ENCODE assay signal across 24 cellular contexts in the genomic region with DNA sequence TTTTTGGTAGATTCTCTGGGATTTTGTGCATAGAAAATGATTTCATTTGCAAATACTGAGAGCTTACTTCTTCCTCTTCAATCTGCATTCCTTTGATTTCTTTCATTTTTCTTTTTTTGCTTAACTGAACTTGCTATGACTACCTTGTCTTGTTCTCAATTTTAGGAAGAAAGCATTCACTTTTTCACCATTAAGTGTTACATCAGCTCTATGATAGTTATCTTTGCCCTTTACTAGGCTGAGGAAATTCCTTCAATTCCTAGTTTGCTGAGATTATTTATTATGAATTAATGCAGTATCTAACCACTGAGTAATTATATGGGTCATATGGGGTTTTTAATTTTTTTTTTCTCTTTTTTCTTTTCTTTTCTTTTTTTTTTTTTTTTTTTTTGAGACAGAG.
DNase-seq lines count a peak whose midpoint lies in the region; ATAC-seq, FAIRE-seq and TF ChIP-seq lines count a peak whose summit lies in the region.
"Had no signal": no experiment of that assay in that cellular context is flagged by ENCODE, and none has a peak within 500 bp of the region (broad histone marks: within the 10 kb centered on the region; RNA-seq: fewer than 3 reads in every experiment).

No MANE protein-coding gene starts in this region.

- no peak for TF ChIP-seq EP300 in K562 (IDR thresholded peaks at IDR 0.05; ENCODE audit: low read length)

- no peak for TF ChIP-seq CTCF in AG10803 (conservative IDR thresholded peaks at IDR 0.05; ENCODE audit: low read length)
- no peak for TF ChIP-seq CTCF in Panc1 (IDR thresholded peaks at IDR 0.05)
- no peak for TF ChIP-seq CTCF in K562 (IDR thresholded peaks at IDR 0.05 in 2 of 3, conservative IDR thresholded peaks at IDR 0.05 in 1 of 3; ENCODE audit: insufficient read depth in 2 of 3, low read depth in 1 of 3, low read length in 3 of 3)

- intact Hi-C loops in Panc1 (cut with micrococcal nuclease; ENCODE audit: unreplicated experiment) = no loop called here
- intact Hi-C loops in K562 (cut with micrococcal nuclease) = no loop called here

- DNase-seq in AG10803 (ENCODE audit: low read depth) (peak; percentile 17), Panc1 (ENCODE audit: low read depth, low spot score) (no peak), K562 (ENCODE audit: extremely low read depth in 1 of 4, low spot score in 3 of 4) (no peak), anterior cingulate cortex (lab: John Stamatoyannopoulos, UW) (no peak)
- DNase-seq: BE2C; C1 segment of cervical spinal cord; CD4-positive, alpha-beta memory T cell; CD4-positive, CD25-positive, alpha-beta regulatory T cell; CD8-positive, alpha-beta memory T cell; COR-L47; DMS 273 treated with DMSO at 0.1 percent for 48 hours; DMS153; DMS53; DMS79 treated with DMSO at 0.1 percent for 48 hours; EL; GDM1 had no signal

- H3K4me2 ChIP-seq in K562 (ENCODE audit: insufficient read depth, low read length) = no peak overlapping the region
- H3K4me2 ChIP-seq: A549, BLaER1 had no signal

- no peaks in the 10 kb centered on the region for H4K20me1 ChIP-seq in K562 (replicated peaks; ENCODE audit: control insufficient read depth, insufficient read depth, low read length)
- H4K20me1 ChIP-seq: BLaER1 had no signal

- peak; percentile 19 for FAIRE-seq in K562 (lab: Jason Lieb, UNC)
- FAIRE-seq: GM12878, GM12892, GM18507 had no signal

- no peaks in the 10 kb centered on the region for H3K27me3 ChIP-seq in Panc1 (ENCODE audit: control insufficient read depth, insufficient read depth, low read length)
- no peaks in the 10 kb centered on the region for H3K27me3 ChIP-seq in K562 (ENCODE audit: control insufficient read depth in 2 of 2, insufficient read depth in 2 of 2, low read length in 2 of 2)
- H3K27me3 ChIP-seq: BE2C, BLaER1 had no signal

- H3K27ac ChIP-seq in Panc1 (ENCODE audit: low read length) (no peak overlapping the region), K562 (ENCODE audit: extremely low read depth, low read depth, low read length) (no peak overlapping the region)
- H3K27ac ChIP-seq: 22Rv1, A549, BLaER1 had no signal

- no peaks in the 10 kb centered on the region for H3K4me1 ChIP-seq in Panc1 (ENCODE audit: control insufficient read depth, insufficient read depth, low read length)
- no peaks in the 10 kb centered on the region for H3K4me1 ChIP-seq in K562 (replicated peaks in 1 of 2; ENCODE audit: control insufficient read depth in 2 of 2, insufficient read depth in 2 of 2, low read length in 2 of 2)
- H3K4me1 ChIP-seq: A549, BE2C, BLaER1 had no signal

- no peak for TF ChIP-seq POLR2A in K562 (conservative IDR thresholded peaks at IDR 0.05)

- H3K9me3 ChIP-seq in Panc1 (ENCODE audit: control insufficient read depth, insufficient read depth, low read depth, low read length) = no peaks in the 10 kb centered on the region
- no peaks in the 10 kb centered on the region for H3K9me3 ChIP-seq in K562 (replicated peaks; ENCODE audit: control insufficient read depth, insufficient read depth, low read depth, low read length)
- H3K9me3 ChIP-seq: A549, BE2C, BLaER1 had no signal

- no peak for TF ChIP-seq RAD21 in K562 (CRISPR knock-in tag; conservative IDR thresholded peaks at IDR 0.05 in 1 of 2, IDR thresholded peaks at IDR 0.05 in 1 of 2)

- no peak overlapping the region for H3K4me3 ChIP-seq in AG10803 (ENCODE audit: low read length)
- H3K4me3 ChIP-seq in Panc1 (ENCODE audit: low read depth in 2 of 2, low read length in 2 of 2) = no peak overlapping the region
- H3K4me3 ChIP-seq in K562 = no peak overlapping the region
- H3K4me3 ChIP-seq: A549, BLaER1, GM12878 had no signal

- no peak overlapping the region for H2AFZ ChIP-seq in K562 (ENCODE audit: low read depth, low read length)

- no peaks in the 10 kb centered on the region for H3K9me1 ChIP-seq in K562 (ENCODE audit: control insufficient read depth, insufficient read depth, low read length)

- CTCF ChIA-PET in Panc1 (lab: Charles Lee) = no interaction called here
- CTCF ChIA-PET in K562 (lab: Yijun Ruan, JAX; ENCODE audit: low intra/inter-chr PET ratio) = no interaction called here

- H3K9ac ChIP-seq in K562 (ENCODE audit: insufficient read depth in 1 of 2, low read depth in 2 of 2, low read length in 2 of 2) = no peak overlapping the region
- H3K9ac ChIP-seq: BLaER1 had no signal

- POLR2A ChIA-PET in Panc1 (lab: Charles Lee) = interaction anchor here (0.6 to 0.7 kb wide), 2 partner anchors 33 to 1194 kb away, joined by 9 read pairs; no protein-coding TSS in a partner anchor
- POLR2A ChIA-PET in K562 (lab: Yijun Ruan, JAX) = interaction anchor here (0.6 kb wide), 1 partner anchor 11 kb away, joined by 3 read pairs; no protein-coding TSS in a partner anchor

- BruUV-seq in Panc1 (replicated peaks; lab: Mats Ljungman, UMichigan) (TSS peak; percentile 22), K562 (replicated peaks; lab: Mats Ljungman, UMichigan) (no TSS peak)

- in situ Hi-C loops in Panc1 (cut with HindIII; ENCODE audit: low pct_unique_long_range_greater_than_20kb, low sequenced_read_pairs) (no loop called here), K562 (cut with MboI) (no loop called here)

- H3K79me2 ChIP-seq in K562 (ENCODE audit: control insufficient read depth, insufficient read depth, low read length) = no peaks in the 10 kb centered on the region

- no peaks in the 10 kb centered on the region for H3K36me3 ChIP-seq in Panc1 (ENCODE audit: control insufficient read depth, insufficient read depth, low read length)
- peaks cover 12% of the 10 kb centered on the region; the same call in 2 of the 3 replicates for H3K36me3 ChIP-seq in K562 (ENCODE audit: control insufficient read depth, insufficient read depth, low read length)
- H3K36me3 ChIP-seq: BE2C, BLaER1 had no signal

- ATAC-seq in Panc1 = no peak
- no peak for ATAC-seq in K562
- ATAC-seq in HG03469 (IDR thresholded peaks at IDR 0.05; ENCODE audit: unreplicated experiment) = no peak
- ATAC-seq in HG03025 (IDR thresholded peaks at IDR 0.05; ENCODE audit: low FRiP score, unreplicated experiment) = no peak
- ATAC-seq: A549, GM12878 had no signal

TF ChIP-seq in K562, 482 proteins besides CTCF, POLR2A, EP300 and RAD21:
- TF ChIP-seq SLC30A9 (CRISPR knock-in tag; IDR thresholded peaks at IDR 0.05) (no peak), RNF2 (IDR thresholded peaks at IDR 0.05) (no peak), MIER1 (IDR thresholded peaks at IDR 0.05; ENCODE audit: low read depth) (no peak), JUNB (CRISPR knock-in tag; conservative IDR thresholded peaks at IDR 0.05) (no peak), POLR2G (IDR thresholded peaks at IDR 0.05; ENCODE audit: low read depth, low read length) (no peak), SMARCC2 (IDR thresholded peaks at IDR 0.05; ENCODE audit: low read depth) (no peak), ZNF140 (CRISPR knock-in tag; IDR thresholded peaks at IDR 0.05) (no peak), ZNF143 (CRISPR knock-in tag; IDR thresholded peaks at IDR 0.05) (no peak)
